In genomic region chr11:31246451-31247165, GRCh38 we compare ENCODE assay signal across 1 cellular context.
TF ChIP-seq lines count a peak whose summit lies in the region.

No MANE protein-coding gene starts in this region.

TF ChIP-seq in H1, 55 proteins besides CTCF, POLR2A, EP300 and RAD21:
- TF ChIP-seq PHF8 (conservative IDR thresholded peaks at IDR 0.05; ENCODE audit: low read depth, low read length) = no peak
- no peak for TF ChIP-seq RNF2 (IDR thresholded peaks at IDR 0.05; ENCODE audit: borderline replicate concordance, low read depth, low read length, missing control alignments, poor library complexity, severe bottlenecking)
- TF ChIP-seq E2F6 (IDR thresholded peaks at IDR 0.05) = no peak
